ENCODE assay signal across 26 cellular contexts in the genomic region with DNA sequence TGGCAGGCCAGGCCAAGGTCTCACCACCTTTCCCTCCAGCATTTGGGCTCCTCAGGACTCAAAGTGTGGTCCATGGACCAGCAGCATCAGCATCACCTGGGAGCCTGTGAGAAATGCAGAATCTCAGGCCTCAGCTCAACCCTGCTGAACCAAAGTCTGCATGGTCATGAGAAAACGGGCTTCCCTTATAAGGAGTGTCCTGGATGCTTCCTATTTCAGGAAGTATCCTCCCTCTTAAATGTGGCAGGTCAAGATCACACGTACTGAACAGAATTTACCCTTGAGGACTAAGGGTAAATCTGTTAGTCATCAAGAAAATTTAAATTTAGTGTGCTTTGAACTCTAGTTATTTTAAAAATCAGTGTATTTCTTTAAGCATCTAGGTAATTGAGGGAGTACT. TPM values are rescaled to one million over a fixed set of nuclear protein-coding genes. Genes with fewer than 3 reads are reported as not detected.
"Had no signal": no experiment of that assay in that cellular context is flagged by ENCODE, and none has a peak within 500 bp of the region (broad histone marks: within the 10 kb centered on the region; RNA-seq: fewer than 3 reads in every experiment).

No MANE protein-coding gene starts in this region.

- H3K27ac Mint-ChIP-seq: activated CD4-positive, alpha-beta memory T cell treated with anti-CD3 and anti-CD28 coated beads, Interleukin-2, amount 10 ng/mL, durations not matched to agents 7 days and 5 days; activated CD4-positive, alpha-beta T cell treated with anti-CD3 and anti-CD28 coated beads, Interleukin-2, amount 10 ng/mL, durations not matched to agents 24 days and 14 days; activated naive CD4-positive, alpha-beta T cell treated with anti-CD3 and anti-CD28 coated beads for 36 hours; activated T-cell treated with anti-CD3 and anti-CD28 coated beads, Interleukin-2, amount 50 U/mL, for 72 hours; natural killer cell treated with Interleukin-12 subunit alpha and Interleukin-12 subunit beta and Interleukin-15 and Interleukin-18, amount 100 ng/mL, for 72 hours; stimulated activated effector memory CD8-positive, alpha-beta T cell treated with anti-CD3 and anti-CD28 coated beads, Interleukin-12 subunit alpha, Interleukin-12 subunit beta, amount 100 ng/mL, for 72 hours had no signal

- H3K9me3 ChIP-seq: heart right ventricle, left lung, neutrophil, ovary, prostate gland, tibial artery had no signal

- H3K36me3 ChIP-seq: cardiac muscle cell, ovary, prostate gland had no signal

- H3K9me3 Mint-ChIP-seq: activated CD4-positive, alpha-beta memory T cell treated with anti-CD3 and anti-CD28 coated beads, Interleukin-2, amount 10 ng/mL, durations not matched to agents 7 days and 5 days; activated CD4-positive, alpha-beta T cell treated with anti-CD3 and anti-CD28 coated beads, Interleukin-2, amount 10 ng/mL, durations not matched to agents 24 days and 14 days; activated naive CD4-positive, alpha-beta T cell treated with anti-CD3 and anti-CD28 coated beads for 36 hours; activated T-cell treated with anti-CD3 and anti-CD28 coated beads, Interleukin-2, amount 50 U/mL, for 72 hours; natural killer cell treated with Interleukin-12 subunit alpha and Interleukin-12 subunit beta and Interleukin-15 and Interleukin-18, amount 100 ng/mL, for 72 hours; stimulated activated effector memory CD8-positive, alpha-beta T cell treated with anti-CD3 and anti-CD28 coated beads, Interleukin-12 subunit alpha, Interleukin-12 subunit beta, amount 100 ng/mL, for 72 hours; stimulated activated naive CD8-positive, alpha-beta T cell treated with anti-CD3 and anti-CD28 coated beads, Interleukin-15, amount 100 ng/mL, for 72 hours had no signal

- H3K27me3 Mint-ChIP-seq: activated CD4-positive, alpha-beta memory T cell treated with anti-CD3 and anti-CD28 coated beads, Interleukin-2, amount 10 ng/mL, durations not matched to agents 7 days and 5 days; activated CD4-positive, alpha-beta T cell treated with anti-CD3 and anti-CD28 coated beads, Interleukin-2, amount 10 ng/mL, durations not matched to agents 24 days and 14 days; natural killer cell treated with Interleukin-12 subunit alpha and Interleukin-12 subunit beta and Interleukin-15 and Interleukin-18, amount 100 ng/mL, for 72 hours; stimulated activated naive CD8-positive, alpha-beta T cell treated with anti-CD3 and anti-CD28 coated beads, Interleukin-15, amount 100 ng/mL, for 72 hours had no signal

- ATAC-seq: activated CD4-positive, CD25-positive, alpha-beta regulatory T cell treated with anti-CD3 and anti-CD28 coated beads, Interleukin-2, amount 50 U/mL, for 24 hours; activated T-cell treated with anti-CD3 and anti-CD28 coated beads, Interleukin-2, amount 50 U/mL, for 72 hours; left lung; natural killer cell treated with Interleukin-12 subunit alpha and Interleukin-12 subunit beta and Interleukin-15 and Interleukin-18, amount 100 ng/mL, for 72 hours; stimulated activated effector memory CD8-positive, alpha-beta T cell treated with anti-CD3 and anti-CD28 coated beads, Interleukin-12 subunit alpha, Interleukin-12 subunit beta, amount 100 ng/mL, for 72 hours; stimulated activated naive CD8-positive, alpha-beta T cell treated with anti-CD3 and anti-CD28 coated beads, Interleukin-15, amount 100 ng/mL, for 72 hours had no signal

- H3K4me3 ChIP-seq: cardiac muscle cell, heart right ventricle, left lung, ovary, prostate gland, skin epidermis, tibial artery had no signal

- DNase-seq: activated CD4-positive, alpha-beta memory T cell treated with anti-CD3 and anti-CD28 coated beads, Interleukin-2, amount 10 ng/mL, durations not matched to agents 7 days and 5 days; activated CD4-positive, alpha-beta T cell treated with anti-CD3 and anti-CD28 coated beads, Interleukin-2, amount 10 ng/mL, durations not matched to agents 24 days and 14 days; activated effector memory CD4-positive, alpha-beta T cell treated with Interleukin-2 at 50 U/mL for 16 hours; activated naive CD4-positive, alpha-beta T cell treated with anti-CD3 and anti-CD28 coated beads for 36 hours; activated T-cell treated with anti-CD3 and anti-CD28 coated beads, Interleukin-2, amount 50 U/mL, for 72 hours; amygdala; heart right ventricle; left lung; mammary epithelial cell; midbrain; ovary; stimulated activated CD4-positive, alpha-beta T cell treated with anti-CD3 and anti-CD28 coated beads, Interleukin-2, amount 100 ng/mL, for 24 hours; stimulated activated naive CD8-positive, alpha-beta T cell treated with anti-CD3 and anti-CD28 coated beads, Interleukin-15, amount 100 ng/mL, for 72 hours; T-helper 9 cell; tibial artery had no signal

- H3K4me1 ChIP-seq: left lung, prostate gland, tibial artery had no signal

- H3K4me3 Mint-ChIP-seq: activated CD4-positive, alpha-beta memory T cell treated with anti-CD3 and anti-CD28 coated beads, Interleukin-2, amount 10 ng/mL, durations not matched to agents 7 days and 5 days; activated CD4-positive, alpha-beta T cell treated with anti-CD3 and anti-CD28 coated beads, Interleukin-2, amount 10 ng/mL, durations not matched to agents 24 days and 14 days; activated naive CD4-positive, alpha-beta T cell treated with anti-CD3 and anti-CD28 coated beads for 36 hours; activated T-cell treated with anti-CD3 and anti-CD28 coated beads, Interleukin-2, amount 50 U/mL, for 72 hours; natural killer cell treated with Interleukin-12 subunit alpha and Interleukin-12 subunit beta and Interleukin-15 and Interleukin-18, amount 100 ng/mL, for 72 hours; stimulated activated effector memory CD8-positive, alpha-beta T cell treated with anti-CD3 and anti-CD28 coated beads, Interleukin-12 subunit alpha, Interleukin-12 subunit beta, amount 100 ng/mL, for 72 hours; stimulated activated naive CD8-positive, alpha-beta T cell treated with anti-CD3 and anti-CD28 coated beads, Interleukin-15, amount 100 ng/mL, for 72 hours had no signal

- H3K27ac ChIP-seq: cardiac muscle cell, epithelial cell of prostate, heart right ventricle, left lung, neutrophil, ovary, prostate gland, skin epidermis, tibial artery had no signal

- H3K27me3 ChIP-seq: cardiac muscle cell, heart right ventricle, left lung, ovary, tibial artery had no signal

- H3K4me1 Mint-ChIP-seq: activated CD4-positive, alpha-beta T cell treated with anti-CD3 and anti-CD28 coated beads, Interleukin-2, amount 10 ng/mL, durations not matched to agents 24 days and 14 days had no signal

RNA-seq across cellular contexts. Expression of gene CD8A, which starts 11.8 kb away (rescaled TPM):
- total RNA-seq: cardiac muscle cell, chondrocyte, fibroblast of villous mesenchyme, urinary bladder had no signal
